15 cellular contexts compared by ENCODE assay signal in the genomic region with DNA sequence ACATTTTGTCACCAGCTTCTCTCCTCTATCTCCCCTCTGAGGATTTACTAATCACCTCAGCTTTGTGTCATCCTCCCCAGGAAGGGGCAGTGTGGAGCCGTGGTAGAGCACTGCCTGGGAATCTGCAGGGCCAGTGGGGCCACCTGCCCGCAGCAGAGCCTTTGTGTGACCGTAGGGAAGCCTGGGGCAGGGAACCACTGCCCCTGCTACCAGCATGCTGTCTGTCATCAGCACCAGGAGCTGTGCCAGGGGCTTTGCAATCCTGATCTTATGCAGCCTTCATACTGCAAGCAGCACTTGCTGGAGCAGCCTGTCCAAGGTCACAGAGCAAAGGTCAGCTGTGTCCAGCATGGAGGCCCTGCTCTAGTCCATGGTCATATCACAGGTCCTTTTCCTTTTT. TPM values are rescaled to one million over a fixed set of nuclear protein-coding genes. Genes with fewer than 3 reads are reported as not detected.
A peak's percentile ranks its signal among the peaks of the same experiment; 100 is the strongest.
DNase-seq lines count a peak whose midpoint lies in the region; ATAC-seq and TF ChIP-seq lines count a peak whose summit lies in the region.
"Had no signal": no experiment of that assay in that cellular context is flagged by ENCODE, and none has a peak within 500 bp of the region (broad histone marks: within the 10 kb centered on the region; RNA-seq: fewer than 3 reads in every experiment).

No MANE protein-coding gene starts in this region.

- intact Hi-C loops in heart left ventricle (cut with DNase I): loop anchor here in 2 of 10 donors (2.0 to 10.0 kb wide), 2 partner anchors 188 to 974 kb away; no protein-coding TSS in a partner anchor

- H3K9me3 ChIP-seq in heart left ventricle: no peaks in the 10 kb centered on the region
- H3K9me3 ChIP-seq: suprapubic skin had no signal

- H3K4me1 ChIP-seq in heart left ventricle: peaks cover 1 to 39% (median 19%) of the 10 kb centered on the region in 12 donors

- no peaks in the 10 kb centered on the region for H3K27me3 ChIP-seq in heart left ventricle
- H3K27me3 ChIP-seq: suprapubic skin had no signal

- TF ChIP-seq POLR2A in heart left ventricle (IDR thresholded peaks at IDR 0.05): no peak

- in situ Hi-C loops in GM13976 (cut with MboI; ENCODE audit: low sequenced_read_pairs, unreplicated experiment): no loop called here

- DNase-seq in GM13976 (ENCODE audit: low spot score) (no peak), SHP77 (lab: John Stamatoyannopoulos, UW) (peak; percentile 30 to 70), heart left ventricle (peak; percentile 41 to 81 (median 76)), pons (ENCODE audit: low spot score) (peak; percentile 54), HPDE6-E6E7 (ENCODE audit: extremely low spot score) (no peak)
- no peak for DNase-seq in activated CD8-positive, alpha-beta memory T cell treated with anti-CD3 and anti-CD28 coated beads, Interleukin-2, amount 50 U/mL, for 4 hours
- DNase-seq: activated CD4-positive, CD25-positive, alpha-beta regulatory T cell treated with anti-CD3 and anti-CD28 coated beads, Interleukin-2, amount 50 U/mL, for 72 hours; activated T-cell treated with anti-CD3 and anti-CD28 coated beads, Interleukin-2, amount 50 U/mL, for 72 hours; CD8-positive, alpha-beta T cell; NCI-H1436; NCI-H748 treated with DMSO at 0.1 percent for 48 hours had no signal

- WGBS in heart left ventricle, 4 donors: 24 to 51% (median 39%) methylated on average over 3 of the region's 3 CpGs

- ATAC-seq in heart left ventricle (peak; percentile 81 to 88 (median 83)), GM19351 (IDR thresholded peaks at IDR 0.05; ENCODE audit: unreplicated experiment) (no peak), GM19324 (IDR thresholded peaks at IDR 0.05; ENCODE audit: low FRiP score, unreplicated experiment) (no peak)
- ATAC-seq: activated T-cell treated with anti-CD3 and anti-CD28 coated beads, Interleukin-2, amount 50 U/mL, for 72 hours; CD8-positive, alpha-beta T cell had no signal

- H3K36me3 ChIP-seq in heart left ventricle: no peaks in the 10 kb centered on the region
- H3K36me3 ChIP-seq: suprapubic skin had no signal

- H3K4me3 ChIP-seq in heart left ventricle: no peak overlapping the region
- H3K4me3 ChIP-seq: lung, suprapubic skin had no signal

- peak overlapping the region in 3 of 12 donors; percentile 17 to 46 (median 24) for H3K27ac ChIP-seq in heart left ventricle
- H3K27ac ChIP-seq: suprapubic skin had no signal

- TF ChIP-seq CTCF in GM13976 (IDR thresholded peaks at IDR 0.05; ENCODE audit: borderline replicate concordance, control extremely low read depth, extremely low read depth, insufficient read depth, missing control alignments) (peak; percentile 9), heart left ventricle (IDR thresholded peaks at IDR 0.05) (peak in 7 of 12 donors; percentile 7 to 46 (median 23))

RNA-seq across cellular contexts. Expression of gene SCHIP1, which starts 21.3 kb away (rescaled TPM):
- 100 to 1,000 TPM in 1 of 9 donors, 10 to 100 TPM in 8; 38.8 to 137 (median 49.9) TPM for total RNA-seq in heart left ventricle
- 100 to 1,000 TPM in 1 of 2 donors, 10 to 100 TPM in 1; 23.8 to 100 TPM for polyA plus RNA-seq in heart left ventricle
- total RNA-seq: activated T-cell treated with anti-CD3 and anti-CD28 coated beads, Interleukin-2, amount 50 U/mL, for 72 hours; CD8-positive, alpha-beta T cell had no signal

Comparison
In these comparisons a context has a peak if more than half of its experiments do, and no peak if none do; other contexts are left out.
1. DNase-seq: peak in SHP77 (2 of 2), heart left ventricle (5 of 5) and pons (single experiment); none in GM13976 (single experiment), HPDE6-E6E7 (single experiment) and activated CD8-positive, alpha-beta memory T cell treated with anti-CD3 and anti-CD28 coated beads, Interleukin-2, amount 50 U/mL, for 4 hours (single experiment).
2. ATAC-seq: peak in heart left ventricle (4 of 4); none in GM19351 (single experiment) and GM19324 (single experiment).